10 cellular contexts compared by ENCODE assay signal in the genomic region with DNA sequence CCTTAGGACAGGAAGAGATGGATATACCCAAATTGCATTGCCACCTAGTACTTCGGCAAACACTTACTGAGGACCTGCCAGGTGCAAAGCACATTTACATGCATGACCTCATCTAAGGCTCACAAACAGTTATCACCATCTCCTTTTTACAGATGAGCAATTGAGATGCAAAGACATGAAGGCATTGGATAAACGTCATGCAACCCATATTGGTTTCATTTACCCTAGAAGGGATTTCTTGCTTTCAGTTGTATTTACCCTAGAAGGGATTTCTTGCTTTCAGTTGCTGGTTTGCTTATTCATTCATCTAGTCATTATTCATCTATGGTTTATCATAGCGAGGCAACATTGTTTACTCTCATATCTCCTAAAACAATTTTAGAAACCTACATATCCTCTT. TPM values are rescaled to one million over a fixed set of nuclear protein-coding genes. Genes with fewer than 3 reads are reported as not detected.
DNase-seq lines count a peak whose midpoint lies in the region; ATAC-seq and TF ChIP-seq lines count a peak whose summit lies in the region.
"Had no signal": no experiment of that assay in that cellular context is flagged by ENCODE, and none has a peak within 500 bp of the region (broad histone marks: within the 10 kb centered on the region; RNA-seq: fewer than 3 reads in every experiment).

No MANE protein-coding gene starts in this region.

- H3K4me1 Mint-ChIP-seq in activated CD4-positive, alpha-beta memory T cell treated with anti-CD3 and anti-CD28 coated beads for 36 hours (ENCODE audit: low read depth) = peaks cover 11% of the 10 kb centered on the region
- peaks cover 14% of the 10 kb centered on the region for H3K4me1 Mint-ChIP-seq in CD8-positive, alpha-beta T cell (ENCODE audit: low read depth)

- ATAC-seq in GM18499 (IDR thresholded peaks at IDR 0.05; ENCODE audit: insufficient read depth, unreplicated experiment) (peak; percentile 85), GM19463 (IDR thresholded peaks at IDR 0.05; ENCODE audit: unreplicated experiment) (peak; percentile 67), HG03097 (IDR thresholded peaks at IDR 0.05; ENCODE audit: low FRiP score, unreplicated experiment) (peak; percentile 69)
- ATAC-seq in CD8-positive, alpha-beta T cell = no peak

- peaks cover 11% of the 10 kb centered on the region for H3K4me1 ChIP-seq in CD8-positive, alpha-beta T cell (ENCODE audit: insufficient read depth, low read length)

- no peaks in the 10 kb centered on the region for H3K9me3 ChIP-seq in CD8-positive, alpha-beta T cell (ENCODE audit: low read length)

- no peak overlapping the region for H3K27ac ChIP-seq in CD8-positive, alpha-beta T cell (ENCODE audit: low read depth, low read length)
- H3K27ac ChIP-seq: VCaP had no signal

- H3K4me3 Mint-ChIP-seq in activated CD4-positive, alpha-beta memory T cell treated with anti-CD3 and anti-CD28 coated beads for 36 hours = no peak overlapping the region
- H3K4me3 Mint-ChIP-seq in CD8-positive, alpha-beta T cell = no peak overlapping the region

- peaks cover 29% of the 10 kb centered on the region for H3K27me3 Mint-ChIP-seq in activated CD4-positive, alpha-beta memory T cell treated with anti-CD3 and anti-CD28 coated beads for 36 hours
- H3K27me3 Mint-ChIP-seq in CD8-positive, alpha-beta T cell (ENCODE audit: low read depth) = peaks cover 9% of the 10 kb centered on the region

- H3K9me3 Mint-ChIP-seq in activated CD4-positive, alpha-beta memory T cell treated with anti-CD3 and anti-CD28 coated beads for 36 hours = no peaks in the 10 kb centered on the region
- H3K9me3 Mint-ChIP-seq in CD8-positive, alpha-beta T cell = no peaks in the 10 kb centered on the region

- no peaks in the 10 kb centered on the region for H3K36me3 ChIP-seq in CD8-positive, alpha-beta T cell (ENCODE audit: insufficient read depth, low read length)

- CTCF ChIA-PET in activated CD4-positive, alpha-beta memory T cell treated with anti-CD3 and anti-CD28 coated beads for 36 hours (lab: Charles Lee) = no interaction called here
- CTCF ChIA-PET in CD8-positive, alpha-beta T cell (lab: Charles Lee) = no interaction called here

- no peak overlapping the region for H3K27ac Mint-ChIP-seq in activated CD4-positive, alpha-beta memory T cell treated with anti-CD3 and anti-CD28 coated beads for 36 hours
- no peak overlapping the region for H3K27ac Mint-ChIP-seq in CD8-positive, alpha-beta T cell

- intact Hi-C loops in activated CD4-positive, alpha-beta memory T cell treated with anti-CD3 and anti-CD28 coated beads for 36 hours (cut with micrococcal nuclease) = loop anchor here (1.0 to 5.0 kb wide), 3 partner anchors 325 to 510 kb away; no protein-coding TSS in a partner anchor
- intact Hi-C loops in CD8-positive, alpha-beta T cell (cut with DNase I, micrococcal nuclease) = no loop called here

- no peaks in the 10 kb centered on the region for H3K27me3 ChIP-seq in CD8-positive, alpha-beta T cell (ENCODE audit: insufficient read depth, low read length)

- no peaks in the 10 kb centered on the region for H3K36me3 Mint-ChIP-seq in activated CD4-positive, alpha-beta memory T cell treated with anti-CD3 and anti-CD28 coated beads for 36 hours
- H3K36me3 Mint-ChIP-seq in CD8-positive, alpha-beta T cell = no peaks in the 10 kb centered on the region

- peak; percentile 95 for DNase-seq in NCI-H774 (lab: John Stamatoyannopoulos, UW)
- no peak for DNase-seq in NOMO-1 treated with DMSO at 0.1 percent for 48 hours (lab: John Stamatoyannopoulos, UW; ENCODE audit: unreplicated experiment)
- DNase-seq in activated CD4-positive, alpha-beta memory T cell treated with anti-CD3 and anti-CD28 coated beads for 36 hours = no peak
- no peak for DNase-seq in T1000 (lab: John Stamatoyannopoulos, UW)
- DNase-seq in CD8-positive, alpha-beta T cell = no peak
- DNase-seq: MV-4-11 had no signal

- TF ChIP-seq CTCF in CD8-positive, alpha-beta T cell (IDR thresholded peaks at IDR 0.05) = no peak

- POLR2A ChIA-PET in activated CD4-positive, alpha-beta memory T cell treated with anti-CD3 and anti-CD28 coated beads for 36 hours (lab: Charles Lee) = no interaction called here
- POLR2A ChIA-PET in CD8-positive, alpha-beta T cell (lab: Charles Lee) = no interaction called here

- no peak overlapping the region for H3K4me3 ChIP-seq in CD8-positive, alpha-beta T cell (ENCODE audit: low read depth, low read length)

RNA-seq across cellular contexts. Expression of a gene that starts 52.2 kb away (rescaled TPM):
- total RNA-seq in activated CD4-positive, alpha-beta memory T cell treated with anti-CD3 and anti-CD28 coated beads for 36 hours = not detected
- not detected for total RNA-seq in CD8-positive, alpha-beta T cell
